In the genomic region with DNA sequence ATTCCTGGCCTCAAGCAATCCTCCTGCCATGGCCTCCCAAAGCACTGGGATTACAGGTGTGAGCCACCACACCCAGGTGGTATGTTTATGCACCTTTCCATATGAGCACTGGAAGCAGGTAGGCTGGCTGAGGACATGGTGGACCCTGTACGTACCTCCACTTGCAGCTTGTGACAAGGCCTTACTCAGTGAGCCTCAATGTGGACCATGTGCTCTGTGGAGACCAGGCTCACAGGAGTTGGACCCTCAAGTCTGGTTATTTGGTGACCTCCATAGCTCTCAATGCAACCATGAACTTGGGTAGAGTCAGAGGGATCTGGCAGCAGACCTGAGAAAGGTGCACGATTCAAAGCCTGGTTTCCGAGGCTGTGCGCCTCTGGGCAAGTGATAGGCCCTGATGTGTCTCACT, we compare ENCODE assay signal across 1 cellular context.
TF ChIP-seq lines count a peak whose summit lies in the region.

No MANE protein-coding gene starts in this region.

TF ChIP-seq in HepG2, 621 proteins besides CTCF, POLR2A, EP300 and RAD21 (continued from another document):
- TF ChIP-seq ATF7 (IDR thresholded peaks at IDR 0.05) (no peak), ATF7 (CRISPR knock-in tag; IDR thresholded peaks at IDR 0.05) (no peak), ZBTB42 (CRISPR knock-in tag; IDR thresholded peaks at IDR 0.05) (no peak), ETV5 (CRISPR knock-in tag; IDR thresholded peaks at IDR 0.05; ENCODE audit: borderline replicate concordance) (no peak), ZNF253 (CRISPR knock-in tag; IDR thresholded peaks at IDR 0.05; ENCODE audit: borderline replicate concordance) (no peak), JUN (CRISPR knock-in tag; IDR thresholded peaks at IDR 0.05) (no peak)
- TF ChIP-seq, protein P1, sequence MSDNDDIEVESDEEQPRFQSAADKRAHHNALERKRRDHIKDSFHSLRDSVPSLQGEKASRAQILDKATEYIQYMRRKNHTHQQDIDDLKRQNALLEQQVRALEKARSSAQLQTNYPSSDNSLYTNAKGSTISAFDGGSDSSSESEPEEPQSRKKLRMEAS (IDR thresholded peaks at IDR 0.05), result no peak
TF ChIP-seq in HepG2: peak in this region for 10.
